Comparison of ENCODE assay signal across 1 cellular context in the genomic region with DNA sequence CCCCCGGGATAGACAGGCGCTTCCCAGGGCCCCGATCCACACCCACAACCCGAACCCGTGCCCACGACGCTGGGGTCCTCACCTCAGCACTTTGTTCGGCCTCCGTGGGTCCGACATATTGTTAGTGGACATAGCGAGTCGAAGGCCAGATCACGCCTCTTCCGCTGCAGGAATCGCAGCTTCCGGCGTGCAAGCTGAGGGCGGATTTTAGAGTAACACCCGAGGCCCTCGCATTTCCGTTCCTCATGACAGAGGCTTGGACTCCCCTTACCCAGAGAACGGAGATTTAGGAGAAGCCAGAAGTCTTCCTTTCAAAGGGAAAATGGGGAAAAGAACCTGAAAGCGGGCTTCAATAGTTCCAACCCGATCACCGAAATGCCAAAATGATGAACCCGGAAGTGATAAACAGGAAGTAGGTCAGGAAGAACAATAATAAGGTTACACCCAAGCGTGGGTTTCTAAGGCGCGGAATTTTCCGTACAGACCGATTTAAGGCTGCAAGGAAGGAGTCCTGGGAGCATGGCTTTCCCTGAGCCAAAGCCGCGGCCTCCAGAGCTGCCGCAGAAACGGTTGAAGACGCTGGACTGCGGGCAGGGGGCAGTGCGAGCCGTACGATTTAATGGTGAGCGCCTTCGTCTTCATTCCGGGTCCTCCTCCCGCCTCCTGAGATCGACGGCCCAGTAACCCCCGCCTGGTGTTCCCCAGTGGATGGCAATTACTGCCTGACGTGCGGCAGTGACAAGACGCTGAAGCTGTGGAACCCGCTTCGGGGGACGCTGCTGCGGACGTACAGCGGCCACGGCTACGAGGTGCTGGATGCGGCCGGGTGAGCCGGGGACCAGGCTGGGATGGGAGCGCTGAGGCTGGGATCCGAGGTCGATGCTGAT.
TF ChIP-seq lines count a peak whose summit lies in the region.

No MANE protein-coding gene starts in this region.

TF ChIP-seq in GM12878, 131 proteins besides CTCF, POLR2A, EP300 and RAD21 (continued from another document):
- no peak for TF ChIP-seq ZNF592 (IDR thresholded peaks at IDR 0.05)
- no peak for TF ChIP-seq NFYA (IDR thresholded peaks at IDR 0.05; ENCODE audit: borderline replicate concordance, low read depth, low read length)
- no peak for TF ChIP-seq PBX3 (IDR thresholded peaks at IDR 0.05; ENCODE audit: insufficient replicate concordance, low read depth, low read length)
- no peak for TF ChIP-seq STAT3 (IDR thresholded peaks at IDR 0.05; ENCODE audit: low read depth, low read length)
- TF ChIP-seq SPI1 (IDR thresholded peaks at IDR 0.05; ENCODE audit: borderline replicate concordance, insufficient read depth, low read depth, low read length) = no peak
- TF ChIP-seq TCF7 (IDR thresholded peaks at IDR 0.05; ENCODE audit: borderline replicate concordance) = no peak
- peak; percentile 50; the same call in 1 of the 2 replicates for TF ChIP-seq TARDBP (IDR thresholded peaks at IDR 0.05; ENCODE audit: borderline replicate concordance)
- TF ChIP-seq DPF2 (IDR thresholded peaks at IDR 0.05) = no peak
- TF ChIP-seq POLR2AphosphoS2 (IDR thresholded peaks at IDR 0.05; ENCODE audit: low read depth, low read length) = peak; percentile 57; the same call in 1 of the 2 replicates
- no peak for TF ChIP-seq JUND (IDR thresholded peaks at IDR 0.05; ENCODE audit: low read depth, low read length)
- TF ChIP-seq RB1 (IDR thresholded peaks at IDR 0.05; ENCODE audit: borderline replicate concordance) = peak; percentile 95; the same call in 1 of the 2 replicates
- 0 out of 2 replicates have a peak, but pooled peaks have one; percentile 52 for TF ChIP-seq FOXM1 (IDR thresholded peaks at IDR 0.05; ENCODE audit: low read depth, low read length)
- TF ChIP-seq YY1 (IDR thresholded peaks at IDR 0.05; ENCODE audit: low read depth, low read length) = peak; percentile 89
- TF ChIP-seq, protein P1, sequence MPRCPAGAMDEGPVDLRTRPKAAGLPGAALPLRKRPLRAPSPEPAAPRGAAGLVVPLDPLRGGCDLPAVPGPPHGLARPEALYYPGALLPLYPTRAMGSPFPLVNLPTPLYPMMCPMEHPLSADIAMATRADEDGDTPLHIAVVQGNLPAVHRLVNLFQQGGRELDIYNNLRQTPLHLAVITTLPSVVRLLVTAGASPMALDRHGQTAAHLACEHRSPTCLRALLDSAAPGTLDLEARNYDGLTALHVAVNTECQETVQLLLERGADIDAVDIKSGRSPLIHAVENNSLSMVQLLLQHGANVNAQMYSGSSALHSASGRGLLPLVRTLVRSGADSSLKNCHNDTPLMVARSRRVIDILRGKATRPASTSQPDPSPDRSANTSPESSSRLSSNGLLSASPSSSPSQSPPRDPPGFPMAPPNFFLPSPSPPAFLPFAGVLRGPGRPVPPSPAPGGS (IDR thresholded peaks at IDR 0.05; ENCODE audit: borderline replicate concordance, insufficient read depth, low read depth, low read length, poor library complexity, severe bottlenecking) = no peak
- TF ChIP-seq TCF3 (IDR thresholded peaks at IDR 0.05; ENCODE audit: borderline replicate concordance, insufficient read depth, low read depth, low read length) = no peak
- peak; percentile 93 for TF ChIP-seq IKZF1 (conservative IDR thresholded peaks at IDR 0.05)
- peak; percentile 82 for TF ChIP-seq MXI1 (IDR thresholded peaks at IDR 0.05; ENCODE audit: low read depth, low read length)
- peak; percentile 76 for TF ChIP-seq CREM (IDR thresholded peaks at IDR 0.05; ENCODE audit: low read depth)
- TF ChIP-seq SP1 (IDR thresholded peaks at IDR 0.05; ENCODE audit: low read depth, low read length) = no peak
- TF ChIP-seq GATAD2B (conservative IDR thresholded peaks at IDR 0.05; ENCODE audit: low read depth) = peak; percentile 84
- no peak for TF ChIP-seq POU2F2 (IDR thresholded peaks at IDR 0.05; ENCODE audit: borderline replicate concordance, low read depth, low read length)
TF ChIP-seq in GM12878: peak in this region for 58.
